ENCODE assay signal across 19 cellular contexts in genomic region chr6:113073611-113074191, GRCh38.
A peak's percentile ranks its signal among the peaks of the same experiment; 100 is the strongest.
DNase-seq lines count a peak whose midpoint lies in the region; TF ChIP-seq lines count a peak whose summit lies in the region.
"Had no signal": no experiment of that assay in that cellular context is flagged by ENCODE, and none has a peak within 500 bp of the region (broad histone marks: within the 10 kb centered on the region; RNA-seq: fewer than 3 reads in every experiment).

No MANE protein-coding gene starts in this region.

- no peaks in the 10 kb centered on the region for H3K9me3 ChIP-seq in esophagus squamous epithelium
- H3K9me3 ChIP-seq: right lobe of liver had no signal

- H3K4me3 ChIP-seq in choroid plexus epithelial cell (ENCODE audit: low read depth, low read length): no peak overlapping the region
- H3K4me3 ChIP-seq in esophagus squamous epithelium: no peak overlapping the region
- H3K4me3 ChIP-seq: heart left ventricle, right lobe of liver had no signal

- no peaks in the 10 kb centered on the region for H3K36me3 ChIP-seq in esophagus squamous epithelium
- H3K36me3 ChIP-seq: heart left ventricle, right lobe of liver had no signal

- DNase-seq in ELR (ENCODE audit: low read depth): peak; percentile 81
- DNase-seq in NCI-H345 (lab: John Stamatoyannopoulos, UW): peak; percentile 24
- peak; percentile 71 for DNase-seq in choroid plexus epithelial cell (ENCODE audit: low read depth)
- DNase-seq in non-pigmented ciliary epithelial cell (ENCODE audit: low read depth): peak; percentile 35
- DNase-seq in substantia nigra (lab: John Stamatoyannopoulos, UW): no peak
- no peak for DNase-seq in stimulated activated CD4-positive, alpha-beta T cell treated with anti-CD3 and anti-CD28 coated beads, Interleukin-2, amount 100 ng/mL, for 24 hours
- DNase-seq in caudate nucleus (lab: John Stamatoyannopoulos, UW): no peak
- DNase-seq in esophagus squamous epithelium (lab: John Stamatoyannopoulos, UW): no peak
- DNase-seq: activated CD4-positive, alpha-beta T cell treated with anti-CD3 and anti-CD28 coated beads, Interleukin-2, amount 10 ng/mL, durations not matched to agents 7 days and 5 days; anterior cingulate cortex; CD4-positive, alpha-beta memory T cell; GDM1; heart left ventricle; left colon; MM.1S; naive B cell; NCI-H2081 treated with DMSO at 0.1 percent for 48 hours; right lobe of liver; T-helper 2 cell had no signal

- intact Hi-C loops in esophagus squamous epithelium (cut with DNase I): no loop called here

- TF ChIP-seq CTCF in choroid plexus epithelial cell (conservative IDR thresholded peaks at IDR 0.05; ENCODE audit: low read depth, low read length) (no peak), esophagus squamous epithelium (IDR thresholded peaks at IDR 0.05) (no peak)

- H3K4me1 ChIP-seq in esophagus squamous epithelium: no peaks in the 10 kb centered on the region
- H3K4me1 ChIP-seq: right lobe of liver had no signal

- TF ChIP-seq POLR2A in esophagus squamous epithelium (IDR thresholded peaks at IDR 0.05): no peak

- no peak overlapping the region for H3K27ac ChIP-seq in substantia nigra (ENCODE audit: low read depth, low read length, poor library complexity, severe bottlenecking)
- no peak overlapping the region for H3K27ac ChIP-seq in caudate nucleus (ENCODE audit: low read depth, low read length)
- H3K27ac ChIP-seq in esophagus squamous epithelium: no peak overlapping the region
- H3K27ac ChIP-seq: heart left ventricle, right lobe of liver had no signal

- WGBS in esophagus squamous epithelium, 2 donors: 39 to 48% methylated on average over 1 of the region's 1 CpG

- H3K27me3 ChIP-seq in esophagus squamous epithelium: no peaks in the 10 kb centered on the region
- H3K27me3 ChIP-seq: heart left ventricle, right lobe of liver had no signal

Comparison
In these comparisons a context has a peak if more than half of its experiments do, and no peak if none do; other contexts are left out.
1. DNase-seq: peak in ELR (single experiment), NCI-H345 (single experiment), choroid plexus epithelial cell (single experiment) and non-pigmented ciliary epithelial cell (single experiment); none in substantia nigra (0 of 49), stimulated activated CD4-positive, alpha-beta T cell treated with anti-CD3 and anti-CD28 coated beads, Interleukin-2, amount 100 ng/mL, for 24 hours (0 of 2), caudate nucleus (0 of 61) and esophagus squamous epithelium (single experiment).